Comparison of ENCODE assay signal across 15 cellular contexts in genomic region chr19:40642062-40642706, GRCh38. TPM values are rescaled to one million over a fixed set of nuclear protein-coding genes. Genes with fewer than 3 reads are reported as not detected.
DNase-seq lines count a peak whose midpoint lies in the region; FAIRE-seq and TF ChIP-seq lines count a peak whose summit lies in the region.
"Had no signal": no experiment of that assay in that cellular context is flagged by ENCODE, and none has a peak within 500 bp of the region (broad histone marks: within the 10 kb centered on the region; RNA-seq: fewer than 3 reads in every experiment).

No MANE protein-coding gene starts in this region.

- FAIRE-seq in kidney (lab: Jason Lieb, UNC), result no peak
- FAIRE-seq: H54 had no signal

- DNase-seq in left ventricle myocardium inferior (no peak), right atrium auricular region (ENCODE audit: low spot score) (no peak), kidney (peak; percentile 42), tibial artery (no peak), RPMI8226 (no peak), dedifferentiated amniotic fluid mesenchymal stem cell (ENCODE audit: extremely low spot score) (no peak)
- no peak for DNase-seq in effector CD8-positive, alpha-beta T cell (lab: John Stamatoyannopoulos, UW)
- DNase-seq: DMS79 treated with DMSO at 0.1 percent for 48 hours, NCI-H1417 treated with DMSO at 0.1 percent for 48 hours, NCI-H187 treated with DMSO at 0.1 percent for 48 hours, NCI-H345, NCI-H524 treated with DMSO at 0.1 percent for 48 hours, PC-3 had no signal

- no peaks in the 10 kb centered on the region for H3K27me3 ChIP-seq in left ventricle myocardium inferior (ENCODE audit: low read depth)
- H3K27me3 ChIP-seq in right atrium auricular region, result no peaks in the 10 kb centered on the region
- no peaks in the 10 kb centered on the region for H3K27me3 ChIP-seq in tibial artery

- H3K4me1 ChIP-seq in left ventricle myocardium inferior, result peaks cover 41% of the 10 kb centered on the region
- H3K4me1 ChIP-seq in right atrium auricular region, result peaks cover 0 to 24% of the 10 kb centered on the region in 2 donors
- no peaks in the 10 kb centered on the region for H3K4me1 ChIP-seq in kidney (ENCODE audit: control insufficient read depth in 1 of 2, insufficient read depth in 1 of 2, low read depth in 1 of 2, low read length in 2 of 2)
- H3K4me1 ChIP-seq in tibial artery, result peaks cover 0 to 72% (median 43%) of the 10 kb centered on the region in 4 donors

- H3K27ac ChIP-seq in left ventricle myocardium inferior (replicated peaks), result peak overlapping the region; percentile 77
- peak overlapping the region in 1 of 2 donors; percentile 70 for H3K27ac ChIP-seq in right atrium auricular region
- H3K27ac ChIP-seq in kidney (ENCODE audit: low read depth in 2 of 2, low read length in 2 of 2), result peak overlapping the region in 1 of 2 donors; percentile 32
- H3K27ac ChIP-seq in tibial artery, result peak overlapping the region; percentile 73 to 78
- H3K27ac ChIP-seq: RWPE1 had no signal

- H3K36me3 ChIP-seq in left ventricle myocardium inferior (no peaks in the 10 kb centered on the region), right atrium auricular region (no peaks in the 10 kb centered on the region), kidney (ENCODE audit: control insufficient read depth in 1 of 2, insufficient read depth in 2 of 2, low read length in 2 of 2) (no peaks in the 10 kb centered on the region), tibial artery (no peaks in the 10 kb centered on the region)

- intact Hi-C loops in left ventricle myocardium inferior (cut with micrococcal nuclease) (no loop called here), kidney (cut with DNase I) (no loop called here), tibial artery (cut with DNase I; ENCODE audit: low total_unique reads) (no loop called here)

- H3K9me3 ChIP-seq in left ventricle myocardium inferior (replicated peaks) (no peaks in the 10 kb centered on the region), right atrium auricular region (no peaks in the 10 kb centered on the region), kidney (ENCODE audit: control insufficient read depth in 1 of 2, low read length in 2 of 2) (no peaks in the 10 kb centered on the region), tibial artery (no peaks in the 10 kb centered on the region)

- H3K4me3 ChIP-seq in left ventricle myocardium inferior (no peak overlapping the region), right atrium auricular region (no peak overlapping the region), kidney (ENCODE audit: low read length in 2 of 2) (no peak overlapping the region), tibial artery (no peak overlapping the region)

- no peak overlapping the region for H3K9ac ChIP-seq in kidney (ENCODE audit: low read length in 2 of 2)

- no peak for TF ChIP-seq CTCF in left ventricle myocardium inferior (IDR thresholded peaks at IDR 0.05; ENCODE audit: borderline replicate concordance)
- no peak for TF ChIP-seq CTCF in right atrium auricular region (IDR thresholded peaks at IDR 0.05)
- no peak for TF ChIP-seq CTCF in kidney (IDR thresholded peaks at IDR 0.05; ENCODE audit: borderline replicate concordance, extremely low read depth, insufficient read depth)
- no peak for TF ChIP-seq CTCF in tibial artery (IDR thresholded peaks at IDR 0.05)

RNA-seq across cellular contexts. Expression of gene LTBP4, which starts 41.0 kb away (rescaled TPM):
- total RNA-seq in left ventricle myocardium inferior, result 260 TPM
- total RNA-seq in right atrium auricular region, result 100 to 1,000 TPM; 152 to 257 TPM
- 155 TPM for total RNA-seq in kidney
- polyA plus RNA-seq in kidney (ENCODE audit: insufficient read depth, low read depth, low replicate concordance), result 52.1 TPM

RNA-seq across cellular contexts. Expression of gene NUMBL, which starts 48.3 kb away (rescaled TPM):
- total RNA-seq in left ventricle myocardium inferior, result 14.7 TPM
- 10 to 100 TPM; 11.2 to 28.1 TPM for total RNA-seq in right atrium auricular region
- 24.3 TPM for total RNA-seq in kidney
- 3.3 TPM for polyA plus RNA-seq in kidney (ENCODE audit: insufficient read depth, low read depth, low replicate concordance)
